ENCODE assay signal across 11 cellular contexts in genomic region chr22:42396621-42397331, GRCh38.
DNase-seq lines count a peak whose midpoint lies in the region; ATAC-seq, FAIRE-seq and TF ChIP-seq lines count a peak whose summit lies in the region.
"Had no signal": no experiment of that assay in that cellular context is flagged by ENCODE, and none has a peak within 500 bp of the region (broad histone marks: within the 10 kb centered on the region; RNA-seq: fewer than 3 reads in every experiment).

No MANE protein-coding gene starts in this region.

- no peaks in the 10 kb centered on the region for H3K27me3 ChIP-seq in OCI-LY1 (ENCODE audit: insufficient read depth, low read length)
- H3K27me3 ChIP-seq in effector memory CD4-positive, alpha-beta T cell (replicated peaks; ENCODE audit: control insufficient read depth, insufficient read depth, low read length, poor library complexity, severe bottlenecking) = no peaks in the 10 kb centered on the region

- DNase-seq in GM19239 (ENCODE audit: insufficient read length, low spot score) (no peak), germinal center (ENCODE audit: low spot score) (peak; percentile 67), COLO829 (ENCODE audit: low spot score) (no peak)
- no peak for DNase-seq in stimulated activated effector memory CD8-positive, alpha-beta T cell treated with anti-CD3 and anti-CD28 coated beads, Interleukin-12 subunit alpha, Interleukin-12 subunit beta, amount 100 ng/mL, for 72 hours (ENCODE audit: low spot score in 2 of 2)
- DNase-seq in stimulated activated CD4-positive, alpha-beta T cell treated with anti-CD3 and anti-CD28 coated beads, Interleukin-2, amount 100 ng/mL, for 24 hours = no peak
- no peak for DNase-seq in effector memory CD4-positive, alpha-beta T cell
- DNase-seq: activated CD4-positive, CD25-positive, alpha-beta regulatory T cell; brain microvascular endothelial cell; NCI-H1436 had no signal

- no peaks in the 10 kb centered on the region for H3F3A ChIP-seq in OCI-LY1 (ENCODE audit: insufficient read depth, low read length)

- peak overlapping the region; percentile 28 for H3K4me3 ChIP-seq in OCI-LY1 (ENCODE audit: low read depth, low read length, poor library complexity, severe bottlenecking)
- H3K4me3 ChIP-seq in effector memory CD4-positive, alpha-beta T cell (ENCODE audit: insufficient read depth, low read depth, low read length, poor library complexity, severe bottlenecking) = no peak overlapping the region

- no peak overlapping the region for H3K9ac ChIP-seq in OCI-LY1 (ENCODE audit: low read length)

- H3K27ac Mint-ChIP-seq in stimulated activated effector memory CD8-positive, alpha-beta T cell treated with anti-CD3 and anti-CD28 coated beads, Interleukin-12 subunit alpha, Interleukin-12 subunit beta, amount 100 ng/mL, for 72 hours = no peak overlapping the region

- no peaks in the 10 kb centered on the region for H3K79me2 ChIP-seq in OCI-LY1 (ENCODE audit: insufficient read depth, low read length)

- H3K9me2 ChIP-seq in OCI-LY1 (ENCODE audit: low read depth, low read length) = no peaks in the 10 kb centered on the region

- peak overlapping the region; percentile 35; the same call in 1 of the 2 replicates for H3K4me2 ChIP-seq in OCI-LY1 (ENCODE audit: low read length)

- no peak overlapping the region for H3K4me3 Mint-ChIP-seq in stimulated activated effector memory CD8-positive, alpha-beta T cell treated with anti-CD3 and anti-CD28 coated beads, Interleukin-12 subunit alpha, Interleukin-12 subunit beta, amount 100 ng/mL, for 72 hours

- no peaks in the 10 kb centered on the region for H3K36me3 Mint-ChIP-seq in stimulated activated effector memory CD8-positive, alpha-beta T cell treated with anti-CD3 and anti-CD28 coated beads, Interleukin-12 subunit alpha, Interleukin-12 subunit beta, amount 100 ng/mL, for 72 hours

- H4K20me1 ChIP-seq in OCI-LY1 (ENCODE audit: insufficient read depth, low read length) = no peaks in the 10 kb centered on the region

- FAIRE-seq in GM19239 (lab: Jason Lieb, UNC) = peak; percentile 40

- H3K27ac ChIP-seq in OCI-LY1 (ENCODE audit: low read depth, low read length, poor library complexity, severe bottlenecking) = no peak overlapping the region
- H3K27ac ChIP-seq in effector memory CD4-positive, alpha-beta T cell (ENCODE audit: insufficient read depth, low read length, poor library complexity, severe bottlenecking) = no peak overlapping the region
- H3K27ac ChIP-seq: brain microvascular endothelial cell had no signal

- H3K4me1 Mint-ChIP-seq in stimulated activated effector memory CD8-positive, alpha-beta T cell treated with anti-CD3 and anti-CD28 coated beads, Interleukin-12 subunit alpha, Interleukin-12 subunit beta, amount 100 ng/mL, for 72 hours = peaks cover 12% of the 10 kb centered on the region

- peak; percentile 61 for ATAC-seq in stimulated activated effector memory CD8-positive, alpha-beta T cell treated with anti-CD3 and anti-CD28 coated beads, Interleukin-12 subunit alpha, Interleukin-12 subunit beta, amount 100 ng/mL, for 72 hours
- no peak for ATAC-seq in HG03520 (IDR thresholded peaks at IDR 0.05; ENCODE audit: unreplicated experiment)

- H3K9me3 Mint-ChIP-seq in stimulated activated effector memory CD8-positive, alpha-beta T cell treated with anti-CD3 and anti-CD28 coated beads, Interleukin-12 subunit alpha, Interleukin-12 subunit beta, amount 100 ng/mL, for 72 hours = no peaks in the 10 kb centered on the region

- H3K9me3 ChIP-seq in OCI-LY1 (ENCODE audit: low read length) = no peaks in the 10 kb centered on the region
- no peaks in the 10 kb centered on the region for H3K9me3 ChIP-seq in effector memory CD4-positive, alpha-beta T cell (ENCODE audit: control insufficient read depth, low read length)

- no peak overlapping the region for H2AFZ ChIP-seq in OCI-LY1 (ENCODE audit: low read length)

- no peaks in the 10 kb centered on the region for H3K36me3 ChIP-seq in OCI-LY1 (ENCODE audit: insufficient read depth, low read length)
- H3K36me3 ChIP-seq in effector memory CD4-positive, alpha-beta T cell (ENCODE audit: control insufficient read depth, insufficient read depth, low read length) = no peaks in the 10 kb centered on the region
- H3K36me3 ChIP-seq: brain microvascular endothelial cell had no signal

- H3K4me1 ChIP-seq in OCI-LY1 (ENCODE audit: insufficient read depth, low read length, severe bottlenecking) = peaks cover 25% of the 10 kb centered on the region
- peaks cover 11% of the 10 kb centered on the region for H3K4me1 ChIP-seq in effector memory CD4-positive, alpha-beta T cell (ENCODE audit: control insufficient read depth, insufficient read depth, low read length, poor library complexity, severe bottlenecking)

- TF ChIP-seq CTCF in OCI-LY1 (IDR thresholded peaks at IDR 0.05; ENCODE audit: low read length) = no peak
